In the genomic region with DNA sequence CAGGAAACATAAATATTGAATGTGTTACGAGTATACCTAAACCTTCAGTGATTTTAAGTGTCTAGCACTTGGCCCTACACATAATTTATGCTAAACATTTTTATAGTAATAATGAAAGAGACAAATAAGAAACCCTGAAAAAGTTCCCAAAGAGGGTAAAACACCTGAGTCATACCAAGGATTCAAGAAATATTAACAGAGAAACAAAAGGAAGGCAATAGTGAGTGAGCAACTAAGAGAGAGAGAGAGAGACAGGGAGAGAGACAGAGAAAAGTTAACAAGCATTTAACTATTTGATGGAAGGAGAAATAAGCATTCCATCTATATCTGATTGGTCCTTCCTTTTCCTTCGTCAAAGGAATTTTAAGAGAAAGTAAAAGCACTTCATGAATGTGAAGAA, we compare ENCODE assay signal across 25 cellular contexts.
"Had no signal": no experiment of that assay in that cellular context is flagged by ENCODE, and none has a peak within 500 bp of the region (broad histone marks: within the 10 kb centered on the region; RNA-seq: fewer than 3 reads in every experiment).

No MANE protein-coding gene starts in this region.

- H3K27ac ChIP-seq: body of pancreas, cardiac muscle cell, colonic mucosa had no signal

- DNase-seq: activated CD4-positive, alpha-beta memory T cell treated with anti-CD3 and anti-CD28 coated beads for 36 hours; activated CD4-positive, alpha-beta T cell treated with anti-CD3 and anti-CD28 coated beads for 36 hours; activated CD4-positive, alpha-beta T cell treated with anti-CD3 and anti-CD28 coated beads, Interleukin-2, amount 10 ng/mL, durations not matched to agents 24 days and 14 days; activated CD4-positive, CD25-positive, alpha-beta regulatory T cell; activated CD4-positive, CD25-positive, alpha-beta regulatory T cell treated with anti-CD3 and anti-CD28 coated beads, Interleukin-2, amount 50 U/mL, for 72 hours; activated CD8-positive, alpha-beta memory T cell treated with anti-CD3 and anti-CD28 coated beads, Interleukin-2, amount 10 ng/mL, durations not matched to agents 7 days and 5 days; activated CD8-positive, alpha-beta memory T cell treated with anti-CD3 and anti-CD28 coated beads, Interleukin-2, amount 50 U/mL, for 4 hours; activated CD8-positive, alpha-beta T cell treated with anti-CD3 and anti-CD28 coated beads, Interleukin-2, amount 10 ng/mL, durations not matched to agents 7 days and 5 days; activated gamma-delta T cell; activated naive CD4-positive, alpha-beta T cell; activated naive CD4-positive, alpha-beta T cell treated with anti-CD3 and anti-CD28 coated beads, Interleukin-2, amount 10 ng/mL, durations not matched to agents 7 days and 5 days; activated naive CD8-positive, alpha-beta T cell treated with anti-CD3 and anti-CD28 coated beads, Interleukin-2, amount 10 ng/mL, durations not matched to agents 7 days and 5 days; activated T-cell treated with anti-CD3 and anti-CD28 coated beads, Interleukin-2, amount 50 U/mL, for 24 hours; activated T-cell treated with anti-CD3 and anti-CD28 coated beads, Interleukin-2, amount 50 U/mL, for 72 hours; anterior cingulate cortex; body of pancreas; central memory CD4-positive, alpha-beta T cell; cerebellar nuclear complex; colonic mucosa; effector CD8-positive, alpha-beta T cell; foreskin fibroblast; head of caudate nucleus; T-cell; T-helper 17 cell had no signal

- H3K9me3 ChIP-seq: body of pancreas, colonic mucosa had no signal

- H3K36me3 ChIP-seq: cardiac muscle cell, colonic mucosa had no signal

- H3K4me1 ChIP-seq: body of pancreas, colonic mucosa had no signal

- H3K4me3 ChIP-seq: body of pancreas, cardiac muscle cell, colonic mucosa had no signal

- H3K27me3 ChIP-seq: body of pancreas, cardiac muscle cell, colonic mucosa had no signal
